In genomic region chr16:51756447-51757123, GRCh38 we compare ENCODE assay signal across 28 cellular contexts.
DNase-seq lines count a peak whose midpoint lies in the region; ATAC-seq and TF ChIP-seq lines count a peak whose summit lies in the region.
"Had no signal": no experiment of that assay in that cellular context is flagged by ENCODE, and none has a peak within 500 bp of the region (broad histone marks: within the 10 kb centered on the region; RNA-seq: fewer than 3 reads in every experiment).

No MANE protein-coding gene starts in this region.

- no peak overlapping the region for H4K5ac ChIP-seq in mesendoderm (ENCODE audit: low read length)

- peaks cover 4% of the 10 kb centered on the region for H3K27me3 Mint-ChIP-seq in activated naive CD4-positive, alpha-beta T cell treated with anti-CD3 and anti-CD28 coated beads, Interleukin-2, amount 10 ng/mL, durations not matched to agents 7 days and 5 days
- H3K27me3 Mint-ChIP-seq: activated B cell treated with CpG ODN at 0.5 μM for 24 hours had no signal

- no peaks in the 10 kb centered on the region for H3K36me3 ChIP-seq in DND-41 (ENCODE audit: insufficient read depth, low read length)
- no peaks in the 10 kb centered on the region for H3K36me3 ChIP-seq in KMS-11 (ENCODE audit: insufficient read depth)
- no peaks in the 10 kb centered on the region for H3K36me3 ChIP-seq in mesendoderm (ENCODE audit: control insufficient read depth, insufficient read depth, low read length)
- H3K36me3 ChIP-seq: pancreas, tibial nerve had no signal

- H3K23ac ChIP-seq in mesendoderm (ENCODE audit: low read length): no peak overlapping the region

- H3K27ac ChIP-seq in DND-41 (ENCODE audit: low read length) (no peak overlapping the region), KMS-11 (peak overlapping the region; percentile 66), dorsolateral prefrontal cortex (peak overlapping the region in 2 of 59 donors; percentile 22 to 36), mesendoderm (ENCODE audit: low read depth, low read length) (no peak overlapping the region)
- H3K27ac ChIP-seq: C4-2B, pancreas, tibial nerve had no signal

- no peak overlapping the region for H2AK5ac ChIP-seq in mesendoderm (ENCODE audit: low read length)

- intact Hi-C loops in dorsolateral prefrontal cortex (cut with DNase I): loop anchor here in 1 of 2 donors (10.0 kb wide), 1 partner anchor 312 kb away; no protein-coding TSS in a partner anchor

- no peaks in the 10 kb centered on the region for H3K79me1 ChIP-seq in mesendoderm (ENCODE audit: low read length)

- no peak overlapping the region for H3K9ac ChIP-seq in DND-41 (ENCODE audit: low read depth, low read length)
- H3K9ac ChIP-seq in KMS-11: no peak overlapping the region; the same call in 1 of the 2 replicates
- no peak overlapping the region for H3K9ac ChIP-seq in mesendoderm (ENCODE audit: low read length)

- no peaks in the 10 kb centered on the region for H3K4me1 ChIP-seq in DND-41 (ENCODE audit: insufficient read depth, low read length)
- peaks cover 48% of the 10 kb centered on the region for H3K4me1 ChIP-seq in KMS-11 (ENCODE audit: low read depth, poor library complexity, severe bottlenecking)
- peaks cover 4% of the 10 kb centered on the region for H3K4me1 ChIP-seq in mesendoderm (ENCODE audit: control insufficient read depth, low read depth, low read length)
- H3K4me1 ChIP-seq: tibial nerve had no signal

- no peak overlapping the region for H3K4me3 ChIP-seq in DND-41 (ENCODE audit: low read depth in 1 of 2, low read length in 2 of 2)
- H3K4me3 ChIP-seq in KMS-11 (IDR thresholded peaks at IDR 0.05; ENCODE audit: insufficient read depth, low read depth, low read length): no peak overlapping the region
- H3K4me3 ChIP-seq in dorsolateral prefrontal cortex: peak overlapping the region in 36 of 59 donors; percentile 5 to 51 (median 25)
- no peak overlapping the region for H3K4me3 ChIP-seq in mesendoderm (ENCODE audit: low read length)
- H3K4me3 ChIP-seq: pancreas, tibial nerve had no signal

- no peak overlapping the region for H2BK5ac ChIP-seq in mesendoderm (ENCODE audit: low read length)

- H3K4me1 Mint-ChIP-seq in activated naive CD4-positive, alpha-beta T cell treated with anti-CD3 and anti-CD28 coated beads, Interleukin-2, amount 10 ng/mL, durations not matched to agents 7 days and 5 days: no peaks in the 10 kb centered on the region
- H3K4me1 Mint-ChIP-seq: activated B cell treated with CpG ODN at 0.5 μM for 24 hours; activated naive CD8-positive, alpha-beta T cell treated with anti-CD3 and anti-CD28 coated beads, Interleukin-2, amount 10 ng/mL, durations not matched to agents 7 days and 5 days; naive thymus-derived CD4-positive, alpha-beta T cell had no signal

- no peak overlapping the region for H3K4ac ChIP-seq in mesendoderm (ENCODE audit: low read depth, low read length)

- no peak overlapping the region for H3K27ac Mint-ChIP-seq in activated naive CD4-positive, alpha-beta T cell treated with anti-CD3 and anti-CD28 coated beads, Interleukin-2, amount 10 ng/mL, durations not matched to agents 7 days and 5 days
- H3K27ac Mint-ChIP-seq: activated B cell treated with CpG ODN at 0.5 μM for 24 hours; activated naive CD8-positive, alpha-beta T cell treated with anti-CD3 and anti-CD28 coated beads, Interleukin-2, amount 10 ng/mL, durations not matched to agents 7 days and 5 days; activated T-helper 2 cell treated with anti-CD3 and anti-CD28 coated beads, Interferon-gamma antibody, Interleukin-2, Interleukin-4, amounts not matched to agents 10 μg/mL and 5 μg/mL and 100 μg/mL, durations not matched to agents 14 hours and 24 hours and 36 hours; naive thymus-derived CD4-positive, alpha-beta T cell; stimulated activated naive CD8-positive, alpha-beta T cell treated with anti-CD3 and anti-CD28 coated beads, Interleukin-15, Interleukin-2, amounts not matched to agents 100 ng/mL and 50 ng/mL, for 24 hours had no signal

- no peaks in the 10 kb centered on the region for H3K9me3 ChIP-seq in DND-41 (ENCODE audit: insufficient read depth, low read length, severe bottlenecking)
- H3K9me3 ChIP-seq: pancreas, tibial nerve had no signal

- H3K56ac ChIP-seq in mesendoderm (ENCODE audit: low read length): peak overlapping the region; percentile 31

- ATAC-seq in DND-41 (ENCODE audit: insufficient read depth, low read depth) (peak; percentile 24; the same call in 1 of the 3 replicates), GM19463 (IDR thresholded peaks at IDR 0.05; ENCODE audit: unreplicated experiment) (no peak)
- ATAC-seq: left cardiac atrium; naive thymus-derived CD4-positive, alpha-beta T cell; pancreas; sciatic nerve had no signal

- DNase-seq in DND-41: no peak
- no peak for DNase-seq in dorsolateral prefrontal cortex
- no peak for DNase-seq in mesendoderm
- no peak for DNase-seq in activated naive CD4-positive, alpha-beta T cell treated with anti-CD3 and anti-CD28 coated beads, Interleukin-2, amount 10 ng/mL, durations not matched to agents 7 days and 5 days
- no peak for DNase-seq in activated CD4-positive, alpha-beta T cell treated with anti-CD3 and anti-CD28 coated beads for 4 hours
- no peak for DNase-seq in activated effector memory CD4-positive, alpha-beta T cell treated with anti-CD3 and anti-CD28 coated beads, Interleukin-2, amount 50 U/mL, for 16 hours
- DNase-seq: activated B cell treated with CpG ODN at 0.5 μM for 24 hours; activated CD4-positive, alpha-beta T cell treated with anti-CD3 and anti-CD28 coated beads, Interleukin-2, amount 50 U/mL, for 48 hours; activated CD8-positive, alpha-beta memory T cell treated with anti-CD3 and anti-CD28 coated beads, Interleukin-2, amount 50 U/mL, for 48 hours; activated naive CD8-positive, alpha-beta T cell treated with anti-CD3 and anti-CD28 coated beads, Interleukin-2, amount 10 ng/mL, durations not matched to agents 7 days and 5 days; GOT3; head of caudate nucleus; Karpas-422; left cardiac atrium; mesenchymal stem cell; naive thymus-derived CD4-positive, alpha-beta T cell; NCI-H187; OCI-M1; pancreas; Right ventricle myocardium superior; T1000 had no signal

- H2AFZ ChIP-seq in DND-41 (ENCODE audit: low read depth, low read length): no peak overlapping the region
- H2AFZ ChIP-seq in KMS-11 (ENCODE audit: low read depth): peak overlapping the region; percentile 54; the same call in 1 of the 2 replicates

- H3K36me3 Mint-ChIP-seq in activated naive CD4-positive, alpha-beta T cell treated with anti-CD3 and anti-CD28 coated beads, Interleukin-2, amount 10 ng/mL, durations not matched to agents 7 days and 5 days: no peaks in the 10 kb centered on the region
- H3K36me3 Mint-ChIP-seq: activated naive CD8-positive, alpha-beta T cell treated with anti-CD3 and anti-CD28 coated beads, Interleukin-2, amount 10 ng/mL, durations not matched to agents 7 days and 5 days; naive thymus-derived CD4-positive, alpha-beta T cell had no signal

- TF ChIP-seq CTCF in DND-41 (IDR thresholded peaks at IDR 0.05; ENCODE audit: borderline replicate concordance, extremely low read depth, low read length, poor library complexity, severe bottlenecking) (no peak), KMS-11 (conservative IDR thresholded peaks at IDR 0.05; ENCODE audit: low read depth, low read length) (no peak), dorsolateral prefrontal cortex (IDR thresholded peaks at IDR 0.05 in 54 of 56, conservative IDR thresholded peaks at IDR 0.05 in 2 of 56; ENCODE audit: low read depth in 1 of 56, partially characterized antibody in 56 of 56) (peak in 17 of 56 donors; percentile 7 to 44 (median 27))

- H2BK120ac ChIP-seq in mesendoderm (ENCODE audit: low read depth, low read length): no peak overlapping the region

- H2BK15ac ChIP-seq in mesendoderm (replicated peaks; ENCODE audit: low read depth): no peak overlapping the region

- H3K79me2 ChIP-seq in DND-41 (ENCODE audit: insufficient read depth, low read length) (no peaks in the 10 kb centered on the region), KMS-11 (ENCODE audit: insufficient read depth, low read depth) (no peaks in the 10 kb centered on the region), mesendoderm (ENCODE audit: control insufficient read depth, insufficient read depth, low read length) (no peaks in the 10 kb centered on the region)

- H3K9me3 Mint-ChIP-seq in activated naive CD4-positive, alpha-beta T cell treated with anti-CD3 and anti-CD28 coated beads, Interleukin-2, amount 10 ng/mL, durations not matched to agents 7 days and 5 days: no peaks in the 10 kb centered on the region
- H3K9me3 Mint-ChIP-seq: activated B cell treated with CpG ODN at 0.5 μM for 24 hours; activated naive CD8-positive, alpha-beta T cell treated with anti-CD3 and anti-CD28 coated beads, Interleukin-2, amount 10 ng/mL, durations not matched to agents 7 days and 5 days; activated T-helper 2 cell treated with anti-CD3 and anti-CD28 coated beads, Interferon-gamma antibody, Interleukin-2, Interleukin-4, amounts not matched to agents 10 μg/mL and 5 μg/mL and 100 μg/mL, durations not matched to agents 14 hours and 24 hours and 36 hours; stimulated activated naive CD8-positive, alpha-beta T cell treated with anti-CD3 and anti-CD28 coated beads, Interleukin-15, Interleukin-2, amounts not matched to agents 100 ng/mL and 50 ng/mL, for 24 hours had no signal

- no CpG with 5 or more reads among the region's 14 CpGs for WGBS in mesendoderm (ENCODE audit: extremely low coverage, insufficient coverage, low lambda C conversion rate)

- peak overlapping the region; percentile 80 for H3K18ac ChIP-seq in mesendoderm (ENCODE audit: low read length)

- no peak overlapping the region for H4K8ac ChIP-seq in mesendoderm (ENCODE audit: low read depth, low read length)

- H4K20me1 ChIP-seq in DND-41 (ENCODE audit: insufficient read depth, low read length) (no peaks in the 10 kb centered on the region), KMS-11 (ENCODE audit: insufficient read depth) (no peaks in the 10 kb centered on the region)

- H3K4me3 Mint-ChIP-seq in activated naive CD4-positive, alpha-beta T cell treated with anti-CD3 and anti-CD28 coated beads, Interleukin-2, amount 10 ng/mL, durations not matched to agents 7 days and 5 days: no peak overlapping the region
- H3K4me3 Mint-ChIP-seq: activated B cell treated with CpG ODN at 0.5 μM for 24 hours; activated naive CD8-positive, alpha-beta T cell treated with anti-CD3 and anti-CD28 coated beads, Interleukin-2, amount 10 ng/mL, durations not matched to agents 7 days and 5 days; naive thymus-derived CD4-positive, alpha-beta T cell; stimulated activated naive CD8-positive, alpha-beta T cell treated with anti-CD3 and anti-CD28 coated beads, Interleukin-15, Interleukin-2, amounts not matched to agents 100 ng/mL and 50 ng/mL, for 24 hours had no signal

- peaks cover 28% of the 10 kb centered on the region for H3K27me3 ChIP-seq in DND-41 (ENCODE audit: insufficient read depth, low read length, poor library complexity)
- no peaks in the 10 kb centered on the region for H3K27me3 ChIP-seq in KMS-11 (ENCODE audit: insufficient read depth, low read depth)
- H3K27me3 ChIP-seq in dorsolateral prefrontal cortex: peaks cover 0 to 31% (median 0%) of the 10 kb centered on the region in 45 donors
- H3K27me3 ChIP-seq in mesendoderm (ENCODE audit: insufficient read depth, low read length, poor library complexity): no peaks in the 10 kb centered on the region
- H3K27me3 ChIP-seq: tibial nerve had no signal

- CTCF ChIA-PET in activated naive CD4-positive, alpha-beta T cell treated with anti-CD3 and anti-CD28 coated beads, Interleukin-2, amount 10 ng/mL, durations not matched to agents 7 days and 5 days (lab: Charles Lee): no interaction called here

- H3K4me2 ChIP-seq in DND-41 (ENCODE audit: insufficient read depth, low read length) (no peak overlapping the region), KMS-11 (peak overlapping the region; percentile 22; the same call in 1 of the 2 replicates), mesendoderm (ENCODE audit: low read length) (no peak overlapping the region)

Comparison
In these comparisons a context has a peak if more than half of its experiments do, and no peak if none do; other contexts are left out.
1. H3K4me3 ChIP-seq: peak in dorsolateral prefrontal cortex (36 of 59); none in DND-41 (0 of 2), KMS-11 (single experiment) and mesendoderm (single experiment).